In the genomic region with DNA sequence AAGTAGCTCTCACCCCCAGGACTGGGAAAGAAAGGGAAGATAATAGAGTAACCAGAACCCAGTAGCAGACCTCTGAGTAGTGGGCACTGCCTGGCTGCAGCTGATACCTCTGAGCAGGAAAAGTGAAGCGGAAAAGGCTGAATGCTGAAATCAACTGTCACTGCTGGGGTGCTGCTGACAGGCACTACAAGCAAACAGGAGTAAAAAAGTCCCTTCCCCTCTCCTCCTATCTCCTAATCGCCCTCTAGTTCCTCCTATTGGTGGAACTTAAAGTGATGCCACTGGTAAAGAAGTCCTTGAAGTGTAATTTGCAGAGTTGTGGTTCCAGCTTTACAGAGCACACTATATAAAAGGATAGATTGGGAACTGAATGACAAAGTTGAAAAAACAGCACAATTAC, we compare ENCODE assay signal across 12 cellular contexts. TPM values are rescaled to one million over a fixed set of nuclear protein-coding genes. Genes with fewer than 3 reads are reported as not detected.
DNase-seq lines count a peak whose midpoint lies in the region; ATAC-seq, FAIRE-seq and TF ChIP-seq lines count a peak whose summit lies in the region.
"Had no signal": no experiment of that assay in that cellular context is flagged by ENCODE, and none has a peak within 500 bp of the region (broad histone marks: within the 10 kb centered on the region; RNA-seq: fewer than 3 reads in every experiment).

No MANE protein-coding gene starts in this region.

- FAIRE-seq in A549 (lab: Jason Lieb, UNC): no peak

- H3K27ac ChIP-seq in A549 (no peak overlapping the region), SK-N-SH (ENCODE audit: low read depth in 2 of 2, low read length in 1 of 2) (no peak overlapping the region)
- H3K27ac ChIP-seq: SJSA1, skin epidermis had no signal

- no peak for TF ChIP-seq EP300 in A549 (IDR thresholded peaks at IDR 0.05)
- no peak for TF ChIP-seq EP300 in SK-N-SH (IDR thresholded peaks at IDR 0.05; ENCODE audit: borderline replicate concordance in 1 of 2, low read depth in 1 of 2, low read length in 1 of 2)

- H3K4me1 ChIP-seq in A549 (no peaks in the 10 kb centered on the region), SK-N-SH (ENCODE audit: control insufficient read depth in 1 of 2, insufficient read depth in 2 of 2, low read depth in 1 of 2, low read length in 1 of 2) (peaks cover 0 to 12% of the 10 kb centered on the region in 2 experiments; a peak in 1 of 4 replicates)

- H3K4me3 Mint-ChIP-seq in HFFc6: no peak overlapping the region
- H3K4me3 Mint-ChIP-seq in activated naive CD8-positive, alpha-beta T cell treated with anti-CD3 and anti-CD28 coated beads for 36 hours: no peak overlapping the region
- H3K4me3 Mint-ChIP-seq: CD4-positive, alpha-beta T cell had no signal

- ATAC-seq in A549 (peak; percentile 39 to 61; a peak in 4 of 6 replicates), HG02852 (IDR thresholded peaks at IDR 0.05; ENCODE audit: unreplicated experiment) (no peak)

- H3K4me1 Mint-ChIP-seq in HFFc6 (ENCODE audit: low read depth): peaks cover 34% of the 10 kb centered on the region
- no peaks in the 10 kb centered on the region for H3K4me1 Mint-ChIP-seq in activated naive CD8-positive, alpha-beta T cell treated with anti-CD3 and anti-CD28 coated beads for 36 hours

- no peaks in the 10 kb centered on the region for H3K9me2 ChIP-seq in SK-N-SH

- POLR2A ChIA-PET in A549 (lab: Yijun Ruan, JAX) (no interaction called here), SK-N-SH (lab: Yijun Ruan, JAX) (no interaction called here)

- 0 out of 5 replicates have a peak, but pooled peaks of 1 of the 2 experiments have one; percentile 10 for TF ChIP-seq RAD21 in A549 (conservative IDR thresholded peaks at IDR 0.05 in 1 of 2, IDR thresholded peaks at IDR 0.05 in 1 of 2)
- peak; percentile 15 for TF ChIP-seq RAD21 in SK-N-SH (IDR thresholded peaks at IDR 0.05; ENCODE audit: low read length)

- no peaks in the 10 kb centered on the region for H3F3A ChIP-seq in SK-N-SH (replicated peaks; ENCODE audit: insufficient read depth)

- H3K4me3 ChIP-seq in A549 (no peak overlapping the region), SK-N-SH (ENCODE audit: low read depth in 2 of 2, low read length in 1 of 2) (no peak overlapping the region), fibroblast of the aortic adventitia (ENCODE audit: low read depth, low read length) (no peak overlapping the region)
- H3K4me3 ChIP-seq: SJSA1, skin epidermis had no signal

- 42% methylated on average over 2 of the region's 2 CpGs for WGBS in A549 (ENCODE audit: missing lambda C conversion rate)
- 57% methylated on average over 2 of the region's 2 CpGs for WGBS in SK-N-SH (ENCODE audit: low lambda C conversion rate)

- no peaks in the 10 kb centered on the region for H4K20me1 ChIP-seq in SK-N-SH (ENCODE audit: insufficient read depth)

- no peaks in the 10 kb centered on the region for H3K27me3 ChIP-seq in SK-N-SH (ENCODE audit: insufficient read depth)
- H3K27me3 ChIP-seq: SJSA1 had no signal

- H3K9me3 ChIP-seq in A549: no peaks in the 10 kb centered on the region
- no peaks in the 10 kb centered on the region for H3K9me3 ChIP-seq in SK-N-SH
- H3K9me3 ChIP-seq: SJSA1 had no signal

- no peak overlapping the region for H3K9ac ChIP-seq in SK-N-SH

- H3K9me3 Mint-ChIP-seq in HFFc6: no peaks in the 10 kb centered on the region
- no peaks in the 10 kb centered on the region for H3K9me3 Mint-ChIP-seq in activated naive CD8-positive, alpha-beta T cell treated with anti-CD3 and anti-CD28 coated beads for 36 hours
- H3K9me3 Mint-ChIP-seq: CD4-positive, alpha-beta T cell had no signal

- peaks cover 0 to 3% of the 10 kb centered on the region in 2 experiments for H3K36me3 ChIP-seq in SK-N-SH (replicated peaks in 1 of 2; ENCODE audit: control insufficient read depth in 1 of 2, insufficient read depth in 2 of 2, low read length in 1 of 2)
- H3K36me3 ChIP-seq: SJSA1 had no signal

- no peaks in the 10 kb centered on the region for H3K27me3 Mint-ChIP-seq in HFFc6 (ENCODE audit: insufficient read depth)
- no peaks in the 10 kb centered on the region for H3K27me3 Mint-ChIP-seq in activated naive CD8-positive, alpha-beta T cell treated with anti-CD3 and anti-CD28 coated beads for 36 hours
- H3K27me3 Mint-ChIP-seq: CD4-positive, alpha-beta T cell had no signal

- DNase-seq in A549 (ENCODE audit: low read depth in 1 of 2, low spot score in 1 of 2): peak in 1 of 2 experiments; percentile 16
- DNase-seq in HFFc6: peak; percentile 37
- DNase-seq in SK-N-SH: peak; percentile 4
- DNase-seq in fibroblast of the aortic adventitia (ENCODE audit: low read depth): peak; percentile 18
- DNase-seq in amygdala (lab: John Stamatoyannopoulos, UW): no peak
- DNase-seq in activated naive CD8-positive, alpha-beta T cell treated with anti-CD3 and anti-CD28 coated beads for 36 hours: no peak
- no peak for DNase-seq in DMS53 treated with DMSO at 0.1 percent for 48 hours (lab: John Stamatoyannopoulos, UW; ENCODE audit: unreplicated experiment)
- DNase-seq: activated naive CD4-positive, alpha-beta T cell treated with anti-CD3 and anti-CD28 coated beads, Interleukin-2, amount 50 U/mL, for 16 hours; CD4-positive, alpha-beta T cell had no signal

- TF ChIP-seq CTCF in A549 (IDR thresholded peaks at IDR 0.05): no peak
- TF ChIP-seq CTCF in HFFc6 (IDR thresholded peaks at IDR 0.05): peak; percentile 69
- TF ChIP-seq CTCF in SK-N-SH (IDR thresholded peaks at IDR 0.05): peak; percentile 43
- no peak for TF ChIP-seq CTCF in fibroblast of the aortic adventitia (IDR thresholded peaks at IDR 0.05; ENCODE audit: insufficient read depth, low read length)

- no peaks in the 10 kb centered on the region for H3K36me3 Mint-ChIP-seq in HFFc6 (ENCODE audit: low read depth)
- no peaks in the 10 kb centered on the region for H3K36me3 Mint-ChIP-seq in activated naive CD8-positive, alpha-beta T cell treated with anti-CD3 and anti-CD28 coated beads for 36 hours

- peak overlapping the region; percentile 55; the same call in 1 of the 2 replicates for H2AFZ ChIP-seq in SK-N-SH (ENCODE audit: low read depth)

- H3K4me2 ChIP-seq in A549: no peak overlapping the region
- no peak overlapping the region for H3K4me2 ChIP-seq in SK-N-SH

- no peaks in the 10 kb centered on the region for H3K79me2 ChIP-seq in SK-N-SH (ENCODE audit: insufficient read depth)

- H3K27ac Mint-ChIP-seq in HFFc6: 0 out of 2 replicates have a peak overlapping the region, but pooled peaks have one; percentile 0
- no peak overlapping the region for H3K27ac Mint-ChIP-seq in activated naive CD8-positive, alpha-beta T cell treated with anti-CD3 and anti-CD28 coated beads for 36 hours
- H3K27ac Mint-ChIP-seq: CD4-positive, alpha-beta T cell had no signal

- CTCF ChIA-PET in A549 (lab: Yijun Ruan, JAX): interaction anchor here (0.7 to 1.0 kb wide), 2 partner anchors 61 to 71 kb away, joined by 3 to 4 read pairs; partner anchors contain the start of gene PDGFC
- CTCF ChIA-PET in SK-N-SH (lab: Yijun Ruan, JAX): interaction anchor here (1.2 kb wide), 1 partner anchor 72 kb away, joined by 3 read pairs; no protein-coding TSS in a partner anchor

- no peak for TF ChIP-seq POLR2A in A549 (IDR thresholded peaks at IDR 0.05; ENCODE audit: low read length)

TF ChIP-seq in A549, 52 proteins besides CTCF, POLR2A, EP300 and RAD21 (continues in another document):
- TF ChIP-seq ZNF302 (CRISPR knock-in tag; IDR thresholded peaks at IDR 0.05) (no peak), ATOH8 (CRISPR knock-in tag; IDR thresholded peaks at IDR 0.05; ENCODE audit: low read depth) (no peak), NPAS2 (CRISPR knock-in tag; IDR thresholded peaks at IDR 0.05; ENCODE audit: borderline replicate concordance) (no peak)

TF ChIP-seq in SK-N-SH, 30 proteins besides CTCF, POLR2A, EP300 and RAD21:
- TF ChIP-seq TAF1 (IDR thresholded peaks at IDR 0.05; ENCODE audit: borderline replicate concordance, low read depth, low read length): no peak
- TF ChIP-seq ELF1 (IDR thresholded peaks at IDR 0.05): 0 out of 2 replicates have a peak, but pooled peaks have one; percentile 18
- no peak for TF ChIP-seq RFX5 (IDR thresholded peaks at IDR 0.05; ENCODE audit: low read length)
TF ChIP-seq in SK-N-SH: peak in this region for 1.

RNA-seq across cellular contexts. Expression of gene GLRB, which starts 32.8 kb away (rescaled TPM):
- polyA plus RNA-seq in A549 (2011; rRNA removed): 2.7 and 3.1 TPM in 2 replicates
- polyA plus RNA-seq in A549 (2012; cell fraction: cytosol; rRNA removed): 0.34 and 0.35 TPM in 2 replicates
- polyA plus RNA-seq in A549 (2012; cell fraction: nucleus; rRNA removed): 0.31 and 0.53 TPM in 2 replicates
- polyA plus RNA-seq in A549 (2017; fragmentation: RNase III; extraction: RNeasy Plus Mini Kit Qiagen cat#74134 plus additional on column Dnase treatment): 1.8 to 2.7 TPM (median 2.2 TPM) in 3 replicates
- 1.2 and 1.7 TPM in 2 replicates for polyA minus RNA-seq in A549 (2011; rRNA and poly(A)+ RNA removed)
- total RNA-seq in HFFc6 (2021; fragmentation: NEBNext Ultra II Directional; extraction: Animal tissue kit (Norgen Biotek cat#: 25700)): 10 to 100 TPM in 1 of 6 experiments, 1 to 10 TPM in 5; 4.7 to 11.7 (median 6.0) TPM
- polyA plus RNA-seq in SK-N-SH (2012; rRNA removed): 7.6 and 11.5 TPM in 2 replicates
- polyA plus RNA-seq in SK-N-SH (2012; cell fraction: cytosol; rRNA removed): 10.6 and 12.0 TPM in 2 replicates
- polyA plus RNA-seq in SK-N-SH (2012; cell fraction: nucleus; rRNA removed): 5.0 and 9.6 TPM in 2 replicates
- total RNA-seq in fibroblast of the aortic adventitia (ENCODE audit: low replicate concordance): 3.0 and 7.8 TPM in 2 replicates
- total RNA-seq in activated naive CD8-positive, alpha-beta T cell treated with anti-CD3 and anti-CD28 coated beads for 36 hours: not detected
- total RNA-seq: CD4-positive, alpha-beta T cell had no signal

Comparison
In these comparisons a context has a peak if more than half of its experiments do, and no peak if none do; other contexts are left out.
1. DNase-seq: peak in HFFc6 (single experiment), SK-N-SH (single experiment) and fibroblast of the aortic adventitia (single experiment); none in amygdala (0 of 56), activated naive CD8-positive, alpha-beta T cell treated with anti-CD3 and anti-CD28 coated beads for 36 hours (single experiment) and DMS53 treated with DMSO at 0.1 percent for 48 hours (single experiment).
2. CTCF ChIP-seq: peak in HFFc6 (single experiment) and SK-N-SH (single experiment); none in A549 (single experiment) and fibroblast of the aortic adventitia (single experiment).
3. Of the 12 proteins assayed by ChIP-seq in both A549 and SK-N-SH: peak only in A549: none; only in SK-N-SH: CTCF; in both: none; in neither: 10; mixed calls (peak in some experiments, not most) for 1.